23 cellular contexts compared by ENCODE assay signal in genomic region chr17:78637643-78638042, GRCh38.
DNase-seq lines count a peak whose midpoint lies in the region; ATAC-seq, FAIRE-seq and TF ChIP-seq lines count a peak whose summit lies in the region.
"Had no signal": no experiment of that assay in that cellular context is flagged by ENCODE, and none has a peak within 500 bp of the region (broad histone marks: within the 10 kb centered on the region; RNA-seq: fewer than 3 reads in every experiment).

No MANE protein-coding gene starts in this region.

- no TSS peak for BruUV-seq in K562 (replicated peaks; lab: Mats Ljungman, UMichigan)

- WGBS in K562 (ENCODE audit: insufficient coverage, low coverage, missing lambda C conversion rate): 4% methylated on average over 10 of the region's 10 CpGs
- WGBS in spleen, 5 donors: 87 to 95% (median 92%) methylated on average over 10 of the region's 10 CpGs
- WGBS in ovary, 3 donors: 89 to 95% (median 89%) methylated on average over 10 of the region's 10 CpGs
- 92 to 97% (median 94%) methylated on average over 10 of the region's 10 CpGs for WGBS in adrenal gland, 4 donors

- no peaks in the 10 kb centered on the region for H3K36me3 Mint-ChIP-seq in CD14-positive monocyte
- H3K36me3 Mint-ChIP-seq: CD8-positive, alpha-beta T cell had no signal

- H3K4me1 Mint-ChIP-seq in CD14-positive monocyte: peaks cover 19% of the 10 kb centered on the region

- no peak for TF ChIP-seq POLR2A in K562 (conservative IDR thresholded peaks at IDR 0.05)
- TF ChIP-seq POLR2A in spleen (IDR thresholded peaks at IDR 0.05): no peak
- no peak for TF ChIP-seq POLR2A in ovary (IDR thresholded peaks at IDR 0.05)
- no peak for TF ChIP-seq POLR2A in adrenal gland (IDR thresholded peaks at IDR 0.05)

- H3K4me3 Mint-ChIP-seq in CD14-positive monocyte: no peak overlapping the region
- H3K4me3 Mint-ChIP-seq: CD4-positive, alpha-beta T cell; CD8-positive, alpha-beta T cell had no signal

- TF ChIP-seq EP300 in K562 (IDR thresholded peaks at IDR 0.05; ENCODE audit: low read length) (no peak), ovary (IDR thresholded peaks at IDR 0.05) (no peak)

- CTCF ChIA-PET in K562 (lab: Yijun Ruan, JAX; ENCODE audit: low intra/inter-chr PET ratio): no interaction called here

- intact Hi-C loops in CD14-positive monocyte (cut with micrococcal nuclease) (no loop called here), K562 (cut with micrococcal nuclease) (no loop called here), posterior vena cava (cut with DNase I) (no loop called here), spleen (cut with DNase I; ENCODE audit: low total_unique reads) (no loop called here), ovary (cut with DNase I) (no loop called here), adrenal gland (cut with DNase I) (no loop called here)

- TF ChIP-seq RAD21 in K562 (CRISPR knock-in tag; conservative IDR thresholded peaks at IDR 0.05 in 1 of 2, IDR thresholded peaks at IDR 0.05 in 1 of 2): no peak

- FAIRE-seq in K562 (lab: Jason Lieb, UNC): no peak
- FAIRE-seq: A204.1, D721Med, G401.6, GM12891, GM19239 had no signal

- DNase-seq in CD14-positive monocyte (ENCODE audit: low spot score) (no peak), K562 (ENCODE audit: extremely low read depth in 1 of 4, low spot score in 3 of 4) (no peak), posterior vena cava (ENCODE audit: low spot score) (peak; percentile 51), spleen (peak; percentile 24), ovary (no peak), adrenal gland (no peak)
- DNase-seq: 8988T; ACHN; BE2C; C1 segment of cervical spinal cord; Caco-2; Calu3; CD4-positive, alpha-beta T cell; CD8-positive, alpha-beta T cell; DMS79 treated with DMSO at 0.1 percent for 48 hours; GF-D8 had no signal

- peak overlapping the region in 5 of 7 donors; percentile 5 to 85 (median 72) for H3K27ac Mint-ChIP-seq in CD14-positive monocyte
- H3K27ac Mint-ChIP-seq: CD4-positive, alpha-beta T cell; CD8-positive, alpha-beta T cell had no signal

- H3K27me3 ChIP-seq in K562 (ENCODE audit: control insufficient read depth in 2 of 2, insufficient read depth in 2 of 2, low read length in 2 of 2) (peaks cover 14 to 50% of the 10 kb centered on the region in 2 experiments; a peak in 4 of 5 replicates), spleen (replicated peaks in 1 of 7) (no peaks in the 10 kb centered on the region), ovary (no peaks in the 10 kb centered on the region), adrenal gland (no peaks in the 10 kb centered on the region)
- H3K27me3 ChIP-seq: BE2C, BLaER1 had no signal

- H2AFZ ChIP-seq in K562 (ENCODE audit: low read depth, low read length): no peak overlapping the region

- H3K9ac ChIP-seq in K562 (ENCODE audit: insufficient read depth in 1 of 2, low read depth in 2 of 2, low read length in 2 of 2): no peak overlapping the region
- H3K9ac ChIP-seq: BLaER1 had no signal

- in situ Hi-C loops in K562 (cut with MboI): no loop called here

- 0 out of 2 replicates have a peak, but pooled peaks cover 3% of the 10 kb centered on the region for H3K9me3 ChIP-seq in K562 (replicated peaks; ENCODE audit: control insufficient read depth, insufficient read depth, low read depth, low read length)
- no peaks in the 10 kb centered on the region for H3K9me3 ChIP-seq in spleen
- no peaks in the 10 kb centered on the region for H3K9me3 ChIP-seq in ovary
- H3K9me3 ChIP-seq in adrenal gland (replicated peaks in 1 of 3): no peaks in the 10 kb centered on the region
- H3K9me3 ChIP-seq: BE2C, BLaER1, Caco-2 had no signal

- no peaks in the 10 kb centered on the region for H3K9me1 ChIP-seq in K562 (ENCODE audit: control insufficient read depth, insufficient read depth, low read length)

- ATAC-seq in K562: no peak
- no peak for ATAC-seq in HG02642 (IDR thresholded peaks at IDR 0.05; ENCODE audit: poor library complexity, unreplicated experiment)
- ATAC-seq: CD8-positive, alpha-beta T cell had no signal

- no peaks in the 10 kb centered on the region for H4K20me1 ChIP-seq in K562 (replicated peaks; ENCODE audit: control insufficient read depth, insufficient read depth, low read length)
- H4K20me1 ChIP-seq: BLaER1 had no signal

- H3K4me2 ChIP-seq in K562 (ENCODE audit: insufficient read depth, low read length): no peak overlapping the region
- H3K4me2 ChIP-seq: BLaER1 had no signal

- H3K4me3 ChIP-seq in K562 (no peak overlapping the region), spleen (no peak overlapping the region), ovary (no peak overlapping the region), adrenal gland (no peak overlapping the region)
- H3K4me3 ChIP-seq: BLaER1 had no signal

- H3K27ac ChIP-seq in K562 (ENCODE audit: extremely low read depth, low read depth, low read length) (no peak overlapping the region), spleen (no peak overlapping the region), ovary (no peak overlapping the region), adrenal gland (no peak overlapping the region)
- H3K27ac ChIP-seq: BLaER1 had no signal

- no peak for TF ChIP-seq CTCF in CD14-positive monocyte (IDR thresholded peaks at IDR 0.05)
- TF ChIP-seq CTCF in K562 (IDR thresholded peaks at IDR 0.05 in 2 of 3, conservative IDR thresholded peaks at IDR 0.05 in 1 of 3; ENCODE audit: insufficient read depth in 2 of 3, low read depth in 1 of 3, low read length in 3 of 3): no peak
- no peak for TF ChIP-seq CTCF in spleen (IDR thresholded peaks at IDR 0.05 in 8 of 11, conservative IDR thresholded peaks at IDR 0.05 in 3 of 11)
- no peak for TF ChIP-seq CTCF in ovary (IDR thresholded peaks at IDR 0.05)
- no peak for TF ChIP-seq CTCF in adrenal gland (IDR thresholded peaks at IDR 0.05)

- H3K4me1 ChIP-seq in K562 (replicated peaks in 1 of 2; ENCODE audit: control insufficient read depth in 2 of 2, insufficient read depth in 2 of 2, low read length in 2 of 2): no peaks in the 10 kb centered on the region
- peaks cover 0 to 15% (median 9%) of the 10 kb centered on the region in 6 donors for H3K4me1 ChIP-seq in spleen
- H3K4me1 ChIP-seq in ovary (ENCODE audit: insufficient read depth): no peaks in the 10 kb centered on the region
- no peaks in the 10 kb centered on the region for H3K4me1 ChIP-seq in adrenal gland (replicated peaks in 1 of 2)
- H3K4me1 ChIP-seq: BE2C, Caco-2 had no signal

- POLR2A ChIA-PET in K562 (lab: Yijun Ruan, JAX): interaction anchor here (0.9 to 1.2 kb wide), 2 partner anchors 16 to 35 kb away, joined by 3 read pairs; no protein-coding TSS in a partner anchor

- H3K36me3 ChIP-seq in K562 (ENCODE audit: control insufficient read depth, insufficient read depth, low read length) (no peaks in the 10 kb centered on the region), spleen (no peaks in the 10 kb centered on the region), ovary (no peaks in the 10 kb centered on the region), adrenal gland (replicated peaks in 1 of 2) (no peaks in the 10 kb centered on the region)
- H3K36me3 ChIP-seq: BE2C, BLaER1 had no signal

- H3K9me3 Mint-ChIP-seq in CD14-positive monocyte: peaks cover 0 to 7% (median 0%) of the 10 kb centered on the region in 7 donors
- H3K9me3 Mint-ChIP-seq: CD4-positive, alpha-beta T cell; CD8-positive, alpha-beta T cell had no signal

- no peaks in the 10 kb centered on the region for H3K79me2 ChIP-seq in K562 (ENCODE audit: control insufficient read depth, insufficient read depth, low read length)

- peaks cover 5 to 12% (median 8%) of the 10 kb centered on the region in 3 donors for H3K27me3 Mint-ChIP-seq in CD14-positive monocyte (ENCODE audit: low read depth in 3 of 3)
- H3K27me3 Mint-ChIP-seq: CD4-positive, alpha-beta T cell had no signal

TF ChIP-seq in K562, 482 proteins besides CTCF, POLR2A, EP300 and RAD21:
- no peak for TF ChIP-seq CTBP1 (IDR thresholded peaks at IDR 0.05; ENCODE audit: borderline replicate concordance)
- TF ChIP-seq ZNF644 (tag; IDR thresholded peaks at IDR 0.05; ENCODE audit: low read depth): no peak
- peak; percentile 77; the same call in 1 of the 2 replicates for TF ChIP-seq ZNF12 (CRISPR knock-in tag; IDR thresholded peaks at IDR 0.05)
- TF ChIP-seq CEBPZ (IDR thresholded peaks at IDR 0.05; ENCODE audit: borderline replicate concordance, low read depth, low read length): no peak

Comparison
In these comparisons a context has a peak if more than half of its experiments do, and no peak if none do; other contexts are left out.
1. DNase-seq: peak in posterior vena cava (single experiment) and spleen (single experiment); none in CD14-positive monocyte (single experiment), K562 (0 of 4), ovary (0 of 5) and adrenal gland (0 of 7).